Comparison of ENCODE assay signal across 21 cellular contexts in the genomic region with DNA sequence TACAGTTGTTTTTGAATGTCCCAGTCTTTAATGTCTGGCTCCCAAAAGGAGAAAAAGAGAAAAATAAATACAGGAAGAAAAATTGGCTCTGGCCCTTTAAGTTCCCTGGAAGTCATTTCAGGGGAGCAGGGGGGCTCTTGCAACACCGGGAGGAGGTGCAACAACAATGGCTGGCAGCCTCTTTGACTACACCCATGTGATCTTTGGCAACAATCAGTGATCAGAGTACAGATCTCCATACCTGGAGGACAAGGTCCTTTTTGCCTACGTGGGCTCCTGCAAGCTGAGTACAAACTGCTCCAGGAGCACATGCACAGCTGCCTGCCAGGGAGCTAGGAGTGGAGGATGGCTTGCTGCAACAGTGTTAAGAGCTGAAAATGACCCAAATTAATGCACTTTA.
A peak's percentile ranks its signal among the peaks of the same experiment; 100 is the strongest.
DNase-seq lines count a peak whose midpoint lies in the region; ATAC-seq and TF ChIP-seq lines count a peak whose summit lies in the region.
"Had no signal": no experiment of that assay in that cellular context is flagged by ENCODE, and none has a peak within 500 bp of the region (broad histone marks: within the 10 kb centered on the region; RNA-seq: fewer than 3 reads in every experiment).

No MANE protein-coding gene starts in this region.

- peak; percentile 59 to 66 for TF ChIP-seq RAD21 in liver (IDR thresholded peaks at IDR 0.05)

- CTCF ChIA-PET in activated CD8-positive, alpha-beta memory T cell treated with anti-CD3 and anti-CD28 coated beads, Interleukin-2, amount 10 ng/mL, durations not matched to agents 7 days and 5 days (lab: Charles Lee), result no interaction called here

- H3K36me3 Mint-ChIP-seq in activated CD8-positive, alpha-beta memory T cell treated with anti-CD3 and anti-CD28 coated beads, Interleukin-2, amount 10 ng/mL, durations not matched to agents 7 days and 5 days, result peaks cover 4% of the 10 kb centered on the region
- H3K36me3 Mint-ChIP-seq in activated T-cell treated with anti-CD3 and anti-CD28 coated beads, Interleukin-2, amount 50 U/mL, for 72 hours (ENCODE audit: insufficient read depth in 2 of 2), result peaks cover 5 to 7% of the 10 kb centered on the region in 2 donors

- H3K27ac ChIP-seq in heart left ventricle, result no peak overlapping the region
- H3K27ac ChIP-seq in liver (ENCODE audit: low read depth in 1 of 2, low read length in 2 of 2), result peak overlapping the region; percentile 67 to 73
- H3K27ac ChIP-seq: A549, C4-2B, foreskin keratinocyte, SK-N-MC had no signal

- no peak for TF ChIP-seq CTCF in heart left ventricle (IDR thresholded peaks at IDR 0.05)
- TF ChIP-seq CTCF in epithelial cell of esophagus (IDR thresholded peaks at IDR 0.05; ENCODE audit: insufficient read depth, low read depth, low read length, missing control alignments), result no peak
- TF ChIP-seq CTCF in liver (IDR thresholded peaks at IDR 0.05; ENCODE audit: low read depth, low read length, missing input control), result no peak

- H3K36me3 ChIP-seq in heart left ventricle (peaks cover 0 to 8% (median 0%) of the 10 kb centered on the region in 9 donors), liver (ENCODE audit: control insufficient read depth in 4 of 4, insufficient read depth in 3 of 4, low read depth in 1 of 4, low read length in 3 of 4) (no peaks in the 10 kb centered on the region)
- H3K36me3 ChIP-seq: MG63 had no signal

- no peaks in the 10 kb centered on the region for H3K27me3 Mint-ChIP-seq in activated CD8-positive, alpha-beta memory T cell treated with anti-CD3 and anti-CD28 coated beads, Interleukin-2, amount 10 ng/mL, durations not matched to agents 7 days and 5 days
- no peaks in the 10 kb centered on the region for H3K27me3 Mint-ChIP-seq in activated T-cell treated with anti-CD3 and anti-CD28 coated beads, Interleukin-2, amount 50 U/mL, for 72 hours (ENCODE audit: low read depth)
- H3K27me3 Mint-ChIP-seq: activated CD4-positive, alpha-beta T cell treated with anti-CD3 and anti-CD28 coated beads for 36 hours; stimulated activated naive B cell treated with anti-CD40 and anti-IgM and Interleukin-4, amounts not matched to agents 10 μg/mL and 1 μg/mL and 100 μg/mL, for 72 hours had no signal

- H3K9ac ChIP-seq in liver (ENCODE audit: low read depth in 1 of 2, low read length in 2 of 2), result no peak overlapping the region

- H3K9me3 Mint-ChIP-seq in activated CD8-positive, alpha-beta memory T cell treated with anti-CD3 and anti-CD28 coated beads, Interleukin-2, amount 10 ng/mL, durations not matched to agents 7 days and 5 days (ENCODE audit: low read depth), result peaks cover 5% of the 10 kb centered on the region
- H3K9me3 Mint-ChIP-seq in activated T-cell treated with anti-CD3 and anti-CD28 coated beads, Interleukin-2, amount 50 U/mL, for 72 hours, result peaks cover 5 to 8% of the 10 kb centered on the region in 2 donors

- ATAC-seq in heart left ventricle (peak; percentile 36 to 58 (median 49)), left cardiac atrium (no peak), HG02623 (IDR thresholded peaks at IDR 0.05; ENCODE audit: unreplicated experiment) (no peak)
- ATAC-seq in activated CD8-positive, alpha-beta memory T cell treated with anti-CD3 and anti-CD28 coated beads, Interleukin-2, amount 10 ng/mL, durations not matched to agents 7 days and 5 days, result no peak
- ATAC-seq in activated T-cell treated with anti-CD3 and anti-CD28 coated beads, Interleukin-2, amount 50 U/mL, for 72 hours (replicated peaks in 1 of 2), result no peak
- ATAC-seq: A549; activated CD4-positive, alpha-beta T cell treated with anti-CD3 and anti-CD28 coated beads for 36 hours; foreskin keratinocyte; HCT116; stimulated activated naive B cell treated with anti-CD40 and anti-IgM and Interleukin-4, amounts not matched to agents 10 μg/mL and 1 μg/mL and 100 μg/mL, for 72 hours had no signal

- peaks cover 0 to 7% (median 0%) of the 10 kb centered on the region in 12 donors for H3K4me1 ChIP-seq in heart left ventricle
- H3K4me1 ChIP-seq in liver (ENCODE audit: control insufficient read depth in 4 of 4, insufficient read depth in 4 of 4, low read length in 3 of 4), result peaks cover 2 to 32% (median 20%) of the 10 kb centered on the region in 4 donors
- H3K4me1 ChIP-seq: foreskin keratinocyte had no signal

- no peaks in the 10 kb centered on the region for H3K4me1 Mint-ChIP-seq in activated CD8-positive, alpha-beta memory T cell treated with anti-CD3 and anti-CD28 coated beads, Interleukin-2, amount 10 ng/mL, durations not matched to agents 7 days and 5 days
- H3K4me1 Mint-ChIP-seq in activated T-cell treated with anti-CD3 and anti-CD28 coated beads, Interleukin-2, amount 50 U/mL, for 72 hours (ENCODE audit: low read depth), result no peaks in the 10 kb centered on the region
- H3K4me1 Mint-ChIP-seq: activated CD4-positive, alpha-beta T cell treated with anti-CD3 and anti-CD28 coated beads for 36 hours; nephron progenitor cell; stimulated activated naive B cell treated with anti-CD40 and anti-IgM and Interleukin-4, amounts not matched to agents 10 μg/mL and 1 μg/mL and 100 μg/mL, for 72 hours had no signal

- no peak for DNase-seq in heart left ventricle
- no peak for DNase-seq in left cardiac atrium
- peak; percentile 9 for DNase-seq in epithelial cell of esophagus (ENCODE audit: low read depth)
- DNase-seq in NCI-H2171 (lab: John Stamatoyannopoulos, UW), result no peak
- no peak for DNase-seq in activated CD8-positive, alpha-beta memory T cell treated with anti-CD3 and anti-CD28 coated beads, Interleukin-2, amount 10 ng/mL, durations not matched to agents 7 days and 5 days
- no peak for DNase-seq in activated T-cell treated with anti-CD3 and anti-CD28 coated beads, Interleukin-2, amount 50 U/mL, for 72 hours
- DNase-seq: activated CD4-positive, alpha-beta T cell treated with anti-CD3 and anti-CD28 coated beads for 36 hours; activated CD8-positive, alpha-beta memory T cell treated with anti-CD3 and anti-CD28 coated beads, Interleukin-2, amount 50 U/mL, for 4 hours; activated gamma-delta T cell; foreskin keratinocyte; MG63; NCI-H1930; nephron progenitor cell; stimulated activated naive B cell treated with anti-CD40 and anti-IgM and Interleukin-4, amounts not matched to agents 10 μg/mL and 1 μg/mL and 100 μg/mL, for 72 hours; trophoblast cell had no signal

- H3K27me3 ChIP-seq in heart left ventricle (no peaks in the 10 kb centered on the region), liver (ENCODE audit: control insufficient read depth in 4 of 4, insufficient read depth in 4 of 4, low read length in 3 of 4) (no peaks in the 10 kb centered on the region)
- H3K27me3 ChIP-seq: foreskin keratinocyte, MG63 had no signal

- no peak for TF ChIP-seq POLR2A in heart left ventricle (IDR thresholded peaks at IDR 0.05)

- H3K4me3 Mint-ChIP-seq in activated CD8-positive, alpha-beta memory T cell treated with anti-CD3 and anti-CD28 coated beads, Interleukin-2, amount 10 ng/mL, durations not matched to agents 7 days and 5 days, result no peak overlapping the region
- no peak overlapping the region for H3K4me3 Mint-ChIP-seq in activated T-cell treated with anti-CD3 and anti-CD28 coated beads, Interleukin-2, amount 50 U/mL, for 72 hours
- H3K4me3 Mint-ChIP-seq: activated CD4-positive, alpha-beta T cell treated with anti-CD3 and anti-CD28 coated beads for 36 hours; nephron progenitor cell; stimulated activated naive B cell treated with anti-CD40 and anti-IgM and Interleukin-4, amounts not matched to agents 10 μg/mL and 1 μg/mL and 100 μg/mL, for 72 hours had no signal

- no peak overlapping the region for H3K4me3 ChIP-seq in heart left ventricle
- H3K4me3 ChIP-seq in epithelial cell of esophagus (ENCODE audit: low read length), result no peak overlapping the region
- H3K4me3 ChIP-seq in liver (ENCODE audit: low read depth in 1 of 3, low read length in 3 of 3), result no peak overlapping the region
- H3K4me3 ChIP-seq: A549, MG63, SK-N-MC had no signal

- no peak overlapping the region for H3K27ac Mint-ChIP-seq in activated CD8-positive, alpha-beta memory T cell treated with anti-CD3 and anti-CD28 coated beads, Interleukin-2, amount 10 ng/mL, durations not matched to agents 7 days and 5 days
- H3K27ac Mint-ChIP-seq in activated T-cell treated with anti-CD3 and anti-CD28 coated beads, Interleukin-2, amount 50 U/mL, for 72 hours, result no peak overlapping the region
- H3K27ac Mint-ChIP-seq: activated CD4-positive, alpha-beta T cell treated with anti-CD3 and anti-CD28 coated beads for 36 hours; nephron progenitor cell; stimulated activated naive B cell treated with anti-CD40 and anti-IgM and Interleukin-4, amounts not matched to agents 10 μg/mL and 1 μg/mL and 100 μg/mL, for 72 hours had no signal

- WGBS in heart left ventricle, 4 donors, result 23 to 42% (median 33%) methylated on average over 2 of the region's 2 CpGs
- 15% methylated on average over 2 of the region's 2 CpGs for WGBS in liver

- intact Hi-C loops in heart left ventricle (cut with DNase I), result loop anchor here in 7 of 10 donors (2.0 to 10.0 kb wide), 5 partner anchors 52 to 166 kb away; a partner anchor contains a TSS
- intact Hi-C loops in left cardiac atrium (cut with DNase I), result loop anchor here in 1 of 2 donors (2.0 to 10.0 kb wide), 2 partner anchors 60 to 166 kb away; a partner anchor contains a TSS

- H3K9me3 ChIP-seq in heart left ventricle (peaks cover 0 to 30% (median 6%) of the 10 kb centered on the region in 12 donors), liver (ENCODE audit: control insufficient read depth in 4 of 4, low read length in 3 of 4) (no peaks in the 10 kb centered on the region)

TF ChIP-seq in liver, 16 proteins besides CTCF, POLR2A, EP300 and RAD21 (continues in another document):
- peak; percentile 62 for TF ChIP-seq FOXA2 (IDR thresholded peaks at IDR 0.05)
- peak; percentile 40 for TF ChIP-seq TAF1 (conservative IDR thresholded peaks at IDR 0.05)
- no peak for TF ChIP-seq NR2F2 (IDR thresholded peaks at IDR 0.05)
- TF ChIP-seq JUND (IDR thresholded peaks at IDR 0.05), result peak; percentile 62 to 94

Comparison
In these comparisons a context has a peak if more than half of its experiments do, and no peak if none do; other contexts are left out.
1. ATAC-seq: peak in heart left ventricle (4 of 4); none in left cardiac atrium (0 of 2), activated CD8-positive, alpha-beta memory T cell treated with anti-CD3 and anti-CD28 coated beads, Interleukin-2, amount 10 ng/mL, durations not matched to agents 7 days and 5 days (single experiment), HG02623 (single experiment) and activated T-cell treated with anti-CD3 and anti-CD28 coated beads, Interleukin-2, amount 50 U/mL, for 72 hours (0 of 2).
2. H3K27ac ChIP-seq: peak in liver (2 of 2); none in heart left ventricle (0 of 12).